ENCODE assay signal across 12 cellular contexts in genomic region chr10:98169379-98169778, GRCh38.
"Had no signal": no experiment of that assay in that cellular context is flagged by ENCODE, and none has a peak within 500 bp of the region (broad histone marks: within the 10 kb centered on the region; RNA-seq: fewer than 3 reads in every experiment).

No MANE protein-coding gene starts in this region.

- H3K4me3 Mint-ChIP-seq: activated naive CD8-positive, alpha-beta T cell treated with anti-CD3 and anti-CD28 coated beads for 36 hours; neural progenitor cell; stimulated activated naive CD8-positive, alpha-beta T cell treated with anti-CD3 and anti-CD28 coated beads, Interleukin-15, Interleukin-2, amounts not matched to agents 100 ng/mL and 50 ng/mL, for 24 hours had no signal

- H3K4me1 ChIP-seq: lower lobe of right lung, pancreas, upper lobe of right lung had no signal

- H3K9me3 Mint-ChIP-seq: activated naive CD8-positive, alpha-beta T cell treated with anti-CD3 and anti-CD28 coated beads for 36 hours; neural progenitor cell; stimulated activated naive CD8-positive, alpha-beta T cell treated with anti-CD3 and anti-CD28 coated beads, Interleukin-15, Interleukin-2, amounts not matched to agents 100 ng/mL and 50 ng/mL, for 24 hours had no signal

- H3K9ac ChIP-seq: neural progenitor cell had no signal

- H3K4me3 ChIP-seq: lower lobe of right lung, neural progenitor cell, pancreas, upper lobe of right lung had no signal

- H3K27me3 ChIP-seq: neural progenitor cell, pancreas, upper lobe of right lung had no signal

- H3K9me3 ChIP-seq: lower lobe of right lung, pancreas, upper lobe of right lung had no signal

- DNase-seq: activated CD4-positive, alpha-beta T cell treated with anti-CD3 and anti-CD28 coated beads, Interleukin-2, amount 50 U/mL, for 1 hour; activated gamma-delta T cell; activated naive CD8-positive, alpha-beta T cell treated with anti-CD3 and anti-CD28 coated beads for 36 hours; activated T-cell treated with anti-CD3 and anti-CD28 coated beads, Interleukin-2, amount 50 U/mL, for 1 hour; hippocampal formation; lower lobe of right lung; midbrain; pancreas; stimulated activated CD4-positive, alpha-beta T cell treated with anti-CD3 and anti-CD28 coated beads, Interleukin-4, amount 100 ng/mL, for 24 hours; upper lobe of right lung had no signal

- H3K27ac ChIP-seq: lower lobe of right lung, neural progenitor cell, pancreas, upper lobe of right lung had no signal

- ATAC-seq: lower lobe of right lung, upper lobe of right lung had no signal

- H3K27me3 Mint-ChIP-seq: activated naive CD8-positive, alpha-beta T cell treated with anti-CD3 and anti-CD28 coated beads for 36 hours; stimulated activated naive CD8-positive, alpha-beta T cell treated with anti-CD3 and anti-CD28 coated beads, Interleukin-15, Interleukin-2, amounts not matched to agents 100 ng/mL and 50 ng/mL, for 24 hours had no signal

- H3K27ac Mint-ChIP-seq: activated naive CD8-positive, alpha-beta T cell treated with anti-CD3 and anti-CD28 coated beads for 36 hours; neural progenitor cell; stimulated activated naive CD8-positive, alpha-beta T cell treated with anti-CD3 and anti-CD28 coated beads, Interleukin-15, Interleukin-2, amounts not matched to agents 100 ng/mL and 50 ng/mL, for 24 hours had no signal

- H3K4me2 ChIP-seq: neural progenitor cell had no signal

- H3K36me3 ChIP-seq: neural progenitor cell had no signal
